In genomic region chr14:20955538-20955873, GRCh38 we compare ENCODE assay signal across 1 cellular context.
TF ChIP-seq lines count a peak whose summit lies in the region.

No MANE protein-coding gene starts in this region.

TF ChIP-seq in HepG2, 621 proteins besides CTCF, POLR2A, EP300 and RAD21:
- peak; percentile 4; the same call in 1 of the 2 replicates for TF ChIP-seq HDAC1 (CRISPR knock-in tag; IDR thresholded peaks at IDR 0.05)
- 0 out of 2 replicates have a peak, but pooled peaks have one; percentile 15 for TF ChIP-seq ZNF292 (CRISPR knock-in tag; IDR thresholded peaks at IDR 0.05; ENCODE audit: borderline replicate concordance, low read depth)
- 0 out of 2 replicates have a peak, but pooled peaks have one; percentile 38 for TF ChIP-seq ZNF33A (CRISPR knock-in tag; IDR thresholded peaks at IDR 0.05; ENCODE audit: borderline replicate concordance)
